1 cellular context compared by ENCODE assay signal in genomic region chr11:425301-425700, GRCh38.
TF ChIP-seq lines count a peak whose summit lies in the region.

No MANE protein-coding gene starts in this region.

TF ChIP-seq in K562, 482 proteins besides CTCF, POLR2A, EP300 and RAD21:
- TF ChIP-seq ZNF280A (IDR thresholded peaks at IDR 0.05; ENCODE audit: low read depth, partially characterized antibody) (peak; percentile 34), ZNF507 (tag; conservative IDR thresholded peaks at IDR 0.05) (peak; percentile 96), ZNF561 (CRISPR knock-in tag; conservative IDR thresholded peaks at IDR 0.05) (no peak), ZNF354B (CRISPR knock-in tag; IDR thresholded peaks at IDR 0.05) (peak; percentile 61), SRSF7 (optimal IDR thresholded peaks at IDR 0.05; ENCODE audit: low read depth, low read length) (no peak), CHD1 (IDR thresholded peaks at IDR 0.05; ENCODE audit: low read length) (no peak), ARID1B (IDR thresholded peaks at IDR 0.05) (no peak), ZNF274 (IDR thresholded peaks at IDR 0.05; ENCODE audit: borderline replicate concordance, low read depth, low read length) (no peak), ZNF584 (CRISPR knock-in tag; IDR thresholded peaks at IDR 0.05; ENCODE audit: low read depth) (no peak), EHMT2 (IDR thresholded peaks at IDR 0.05) (no peak)
TF ChIP-seq in K562: peak in this region for 3.
